Comparison of ENCODE assay signal across 23 cellular contexts in the genomic region with DNA sequence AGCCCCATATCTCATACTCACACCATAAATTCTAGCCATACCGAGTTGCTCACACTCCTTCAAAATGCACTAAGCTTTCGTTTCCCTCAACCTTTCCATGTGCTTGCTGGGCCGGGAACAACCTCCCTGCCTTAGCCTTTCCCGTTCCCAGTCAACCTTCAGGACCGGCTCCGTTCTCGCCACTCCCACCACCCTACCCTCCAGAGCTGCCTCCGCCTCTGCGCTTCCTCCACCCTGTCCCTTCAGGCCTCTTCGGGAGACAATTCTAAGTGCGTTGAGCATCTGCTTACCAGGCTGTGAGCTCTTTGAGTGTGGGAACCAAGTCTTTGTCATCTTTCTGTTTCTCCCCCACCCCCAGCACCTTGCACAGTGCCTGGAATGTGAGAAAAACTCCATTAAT.
"Had no signal": no experiment of that assay in that cellular context is flagged by ENCODE, and none has a peak within 500 bp of the region (broad histone marks: within the 10 kb centered on the region; RNA-seq: fewer than 3 reads in every experiment).

No MANE protein-coding gene starts in this region.

- H3K4me3 Mint-ChIP-seq: dendritic cell treated with granulocyte-macrophage colony-stimulating factor and Interleukin-4, amounts not matched to agents 40 ng/mL and 50 ng/mL, for 4 days; mesothelial cell of epicardium; natural killer cell treated with Interleukin-12 subunit alpha and Interleukin-12 subunit beta and Interleukin-15 and Interleukin-18, amount 100 ng/mL, for 72 hours; stimulated activated naive CD8-positive, alpha-beta T cell treated with anti-CD3 and anti-CD28 coated beads, Interleukin-15, amount 100 ng/mL, for 72 hours had no signal

- H3K36me3 ChIP-seq: adrenal gland, esophagus muscularis mucosa, lower lobe of right lung, prostate gland, suprapubic skin, transverse colon, vagina had no signal

- H3K36me3 Mint-ChIP-seq: activated naive CD4-positive, alpha-beta T cell treated with anti-CD3 and anti-CD28 coated beads, Interleukin-2, amount 50 U/mL, for 72 hours; mesothelial cell of epicardium; natural killer cell treated with Interleukin-12 subunit alpha and Interleukin-12 subunit beta and Interleukin-15 and Interleukin-18, amount 100 ng/mL, for 72 hours had no signal

- H3K4me1 ChIP-seq: prostate gland, suprapubic skin, transverse colon had no signal

- H3K27me3 ChIP-seq: adrenal gland, esophagus muscularis mucosa, suprapubic skin, transverse colon, vagina had no signal

- ATAC-seq: activated naive CD4-positive, alpha-beta T cell treated with anti-CD3 and anti-CD28 coated beads, Interleukin-2, amount 50 U/mL, for 72 hours; natural killer cell treated with Interleukin-12 subunit alpha and Interleukin-12 subunit beta and Interleukin-15 and Interleukin-18, amount 100 ng/mL, for 72 hours; stimulated activated naive CD8-positive, alpha-beta T cell treated with anti-CD3 and anti-CD28 coated beads, Interleukin-15, amount 100 ng/mL, for 72 hours had no signal

- H3K9me3 ChIP-seq: adrenal gland, esophagus muscularis mucosa, lower lobe of right lung, prostate gland, suprapubic skin, transverse colon, vagina had no signal

- H3K4me3 ChIP-seq: adrenal gland, esophagus muscularis mucosa, lower lobe of right lung, prostate gland, smooth muscle cell, suprapubic skin, transverse colon, vagina had no signal

- H3K27ac ChIP-seq: lower lobe of right lung, prostate gland, suprapubic skin, vagina had no signal

- H3K4me2 ChIP-seq: smooth muscle cell had no signal

- H3K27ac Mint-ChIP-seq: activated naive CD4-positive, alpha-beta T cell treated with anti-CD3 and anti-CD28 coated beads, Interleukin-2, amount 50 U/mL, for 72 hours; dendritic cell treated with granulocyte-macrophage colony-stimulating factor and Interleukin-4, amounts not matched to agents 40 ng/mL and 50 ng/mL, for 4 days; natural killer cell treated with Interleukin-12 subunit alpha and Interleukin-12 subunit beta and Interleukin-15 and Interleukin-18, amount 100 ng/mL, for 72 hours had no signal

- DNase-seq: activated CD4-positive, CD25-positive, alpha-beta regulatory T cell treated with anti-CD3 and anti-CD28 coated beads, Interleukin-2, amount 50 U/mL, for 72 hours; activated gamma-delta T cell; effector CD8-positive, alpha-beta T cell; hypothalamus; islet precursor cell; stimulated activated CD4-positive, alpha-beta T cell treated with anti-CD3 and anti-CD28 coated beads, Interleukin-4, amount 100 ng/mL, for 1 hour; stimulated activated naive CD8-positive, alpha-beta T cell treated with anti-CD3 and anti-CD28 coated beads, Interleukin-15, amount 100 ng/mL, for 72 hours; T-helper 1 cell; T1000 had no signal

- H3K9me3 Mint-ChIP-seq: activated naive CD4-positive, alpha-beta T cell treated with anti-CD3 and anti-CD28 coated beads, Interleukin-2, amount 50 U/mL, for 72 hours; dendritic cell treated with granulocyte-macrophage colony-stimulating factor and Interleukin-4, amounts not matched to agents 40 ng/mL and 50 ng/mL, for 4 days; mesothelial cell of epicardium; natural killer cell treated with Interleukin-12 subunit alpha and Interleukin-12 subunit beta and Interleukin-15 and Interleukin-18, amount 100 ng/mL, for 72 hours; stimulated activated naive CD8-positive, alpha-beta T cell treated with anti-CD3 and anti-CD28 coated beads, Interleukin-15, amount 100 ng/mL, for 72 hours had no signal

- FAIRE-seq: astrocyte, endothelial cell of umbilical vein had no signal
